In genomic region chr4:103011378-103012025, GRCh38 we compare ENCODE assay signal across 11 cellular contexts. TPM values are rescaled to one million over a fixed set of nuclear protein-coding genes. Genes with fewer than 3 reads are reported as not detected.
A peak's percentile ranks its signal among the peaks of the same experiment; 100 is the strongest.
DNase-seq lines count a peak whose midpoint lies in the region; ATAC-seq and TF ChIP-seq lines count a peak whose summit lies in the region.
"Had no signal": no experiment of that assay in that cellular context is flagged by ENCODE, and none has a peak within 500 bp of the region (broad histone marks: within the 10 kb centered on the region; RNA-seq: fewer than 3 reads in every experiment).

No MANE protein-coding gene starts in this region.

- H3K4me3 ChIP-seq in MM.1S (ENCODE audit: low read length) (no peak overlapping the region), choroid plexus epithelial cell (ENCODE audit: low read depth, low read length) (no peak overlapping the region), testis (no peak overlapping the region), HAP-1 (no peak overlapping the region)

- 76 to 100% methylated on average over 2 to 4 of the region's 4 CpGs for WGBS in testis, 2 donors

- H3K27me3 ChIP-seq in MM.1S (replicated peaks; ENCODE audit: insufficient read depth, low read length) = no peaks in the 10 kb centered on the region
- H3K27me3 ChIP-seq in testis = no peaks in the 10 kb centered on the region
- no peaks in the 10 kb centered on the region; the same call in 1 of the 2 replicates for H3K27me3 ChIP-seq in HAP-1 (ENCODE audit: low read depth)

- H2AFZ ChIP-seq in MM.1S (ENCODE audit: low read length) = no peak overlapping the region

- no peak overlapping the region for H3K27ac ChIP-seq in MM.1S (ENCODE audit: low read length)
- H3K27ac ChIP-seq in testis = peak overlapping the region; percentile 46 to 73

- TF ChIP-seq CTCF in MM.1S (IDR thresholded peaks at IDR 0.05; ENCODE audit: low read length) (no peak), choroid plexus epithelial cell (conservative IDR thresholded peaks at IDR 0.05; ENCODE audit: low read depth, low read length) (no peak), testis (IDR thresholded peaks at IDR 0.05) (no peak)

- H3K79me2 ChIP-seq in MM.1S (ENCODE audit: low read length) = no peaks in the 10 kb centered on the region

- TF ChIP-seq POLR2A in testis (IDR thresholded peaks at IDR 0.05) = no peak

- H3K4me2 ChIP-seq in MM.1S (ENCODE audit: low read depth, low read length) = no peak overlapping the region

- H3K4me1 ChIP-seq in MM.1S (ENCODE audit: low read length) (no peaks in the 10 kb centered on the region), testis (peaks cover 22% of the 10 kb centered on the region), HAP-1 (no peaks in the 10 kb centered on the region; the same call in 1 of the 2 replicates)

- H3K9me2 ChIP-seq in MM.1S (replicated peaks; ENCODE audit: insufficient read depth, low read length) = no peaks in the 10 kb centered on the region

- no peaks in the 10 kb centered on the region for H4K20me1 ChIP-seq in MM.1S (ENCODE audit: insufficient read depth, low read length)

- no peaks in the 10 kb centered on the region for H3K9me3 ChIP-seq in MM.1S (replicated peaks; ENCODE audit: insufficient read depth, low read length)
- H3K9me3 ChIP-seq in testis = no peaks in the 10 kb centered on the region
- H3K9me3 ChIP-seq in HAP-1 = no peaks in the 10 kb centered on the region

- in situ Hi-C loops in HAP-1 (cut with MboI; ENCODE audit: low sequenced_read_pairs) = no loop called here

- DNase-seq in MM.1S = peak; percentile 30
- DNase-seq in choroid plexus epithelial cell (ENCODE audit: low read depth) = peak; percentile 57
- DNase-seq in left lobe of liver (ENCODE audit: low spot score) = no peak
- peak; percentile 48 for DNase-seq in testis
- no peak for DNase-seq in HAP-1 (ENCODE audit: low spot score in 2 of 2)
- no peak for DNase-seq in central memory CD4-positive, alpha-beta T cell
- DNase-seq in SK-N-DZ (ENCODE audit: low spot score) = no peak
- DNase-seq: activated naive CD4-positive, alpha-beta T cell; GF-D8; SW 1271 had no signal

- ATAC-seq in left lobe of liver (peak; percentile 31), GM18873 (IDR thresholded peaks at IDR 0.05; ENCODE audit: low FRiP score, unreplicated experiment) (no peak)

- H3K36me3 ChIP-seq in MM.1S (replicated peaks; ENCODE audit: insufficient read depth, low read length) (no peaks in the 10 kb centered on the region), testis (ENCODE audit: low read depth, missing control alignments) (no peaks in the 10 kb centered on the region), HAP-1 (replicated peaks) (no peaks in the 10 kb centered on the region)

- H3K9ac ChIP-seq in MM.1S (ENCODE audit: low read length) = no peak overlapping the region

- intact Hi-C loops in testis (cut with DNase I; ENCODE audit: low total_unique reads) = loop anchor here (10.0 kb wide), 1 partner anchor 387 kb away; no protein-coding TSS in a partner anchor

- H3F3A ChIP-seq in MM.1S (ENCODE audit: insufficient read depth, low read length) = no peaks in the 10 kb centered on the region

RNA-seq across cellular contexts. Expression of gene SLC9B1, which starts 8.0 kb away (rescaled TPM):
- 0.18 TPM for total RNA-seq in left lobe of liver
- total RNA-seq in testis = 10 to 100 TPM; 23.4 to 27.2 TPM
- 108 TPM for polyA plus RNA-seq in testis (ENCODE audit: insufficient read depth, low read depth, low replicate concordance)
- polyA plus RNA-seq in SK-N-DZ (2014; cell fraction: cytosol; rRNA removed) = 1.5 TPM in 1 of 2 replicates, not detected in the other
- polyA plus RNA-seq in SK-N-DZ (2014; cell fraction: nucleus; rRNA removed) = 0.25 and 0.56 TPM in 2 replicates

Comparison
In these comparisons a context has a peak if more than half of its experiments do, and no peak if none do; other contexts are left out.
1. DNase-seq: peak in MM.1S (single experiment), choroid plexus epithelial cell (single experiment) and testis (single experiment); none in left lobe of liver (single experiment), HAP-1 (0 of 2), central memory CD4-positive, alpha-beta T cell (single experiment) and SK-N-DZ (single experiment).
2. RNA of gene SLC9B1, which starts 8.0 kb away (total RNA-seq): 23.4 to 27.2 TPM in testis; 0.18 TPM in left lobe of liver (single experiment); every median in the first group is over 10 times any median in the second.